Comparison of ENCODE assay signal across 3 cellular contexts in the genomic region with DNA sequence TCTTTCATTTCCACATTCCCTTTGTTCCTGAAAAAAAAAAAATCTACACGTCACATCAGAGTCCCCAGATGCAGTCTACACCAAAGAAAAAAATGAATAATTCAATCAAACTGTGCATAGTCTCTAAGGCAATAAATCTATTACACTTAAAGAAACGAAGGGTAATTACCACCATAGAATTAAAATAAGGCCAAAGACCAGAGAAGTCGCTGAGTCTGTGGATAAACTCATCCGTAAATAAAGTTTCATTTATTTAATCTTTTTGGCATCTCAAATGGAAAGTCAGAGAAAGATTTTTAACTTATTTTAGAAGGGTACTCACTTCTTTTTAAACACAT.
A peak's percentile ranks its signal among the peaks of the same experiment; 100 is the strongest.
TF ChIP-seq lines count a peak whose summit lies in the region.

No MANE protein-coding gene starts in this region.

TF ChIP-seq in SK-N-SH, 30 proteins besides CTCF, POLR2A, EP300 and RAD21:
- no peak for TF ChIP-seq RXRA (IDR thresholded peaks at IDR 0.05; ENCODE audit: borderline replicate concordance, low read depth)
- TF ChIP-seq, protein P1, sequence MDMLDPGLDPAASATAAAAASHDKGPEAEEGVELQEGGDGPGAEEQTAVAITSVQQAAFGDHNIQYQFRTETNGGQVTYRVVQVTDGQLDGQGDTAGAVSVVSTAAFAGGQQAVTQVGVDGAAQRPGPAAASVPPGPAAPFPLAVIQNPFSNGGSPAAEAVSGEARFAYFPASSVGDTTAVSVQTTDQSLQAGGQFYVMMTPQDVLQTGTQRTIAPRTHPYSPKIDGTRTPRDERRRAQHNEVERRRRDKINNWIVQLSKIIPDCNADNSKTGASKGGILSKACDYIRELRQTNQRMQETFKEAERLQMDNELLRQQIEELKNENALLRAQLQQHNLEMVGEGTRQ (IDR thresholded peaks at IDR 0.05; ENCODE audit: borderline replicate concordance, low read depth, low read length), result no peak
- no peak for TF ChIP-seq NFIC (IDR thresholded peaks at IDR 0.05; ENCODE audit: borderline replicate concordance)
- no peak for TF ChIP-seq ELF1 (IDR thresholded peaks at IDR 0.05)
- no peak for TF ChIP-seq FOSL2 (IDR thresholded peaks at IDR 0.05; ENCODE audit: borderline replicate concordance, low read depth)
- no peak for TF ChIP-seq FOXM1 (IDR thresholded peaks at IDR 0.05; ENCODE audit: low read depth)
- TF ChIP-seq NRF1 (IDR thresholded peaks at IDR 0.05; ENCODE audit: low read depth, low read length), result no peak
- peak; percentile 13; the same call in 1 of the 2 replicates for TF ChIP-seq MXI1 (IDR thresholded peaks at IDR 0.05; ENCODE audit: low read depth, low read length)
- TF ChIP-seq SIN3A (IDR thresholded peaks at IDR 0.05; ENCODE audit: borderline replicate concordance, low read depth, low read length), result no peak

TF ChIP-seq in SK-N-SH treated with all-trans-retinoic acid at 6 μM for 48 hours, 23 proteins besides CTCF, POLR2A, EP300 and RAD21:
- TF ChIP-seq OSR1 (CRISPR knock-in tag; IDR thresholded peaks at IDR 0.05) (no peak), GLIS3 (CRISPR knock-in tag; IDR thresholded peaks at IDR 0.05) (no peak), TOX (CRISPR knock-in tag; IDR thresholded peaks at IDR 0.05; ENCODE audit: borderline replicate concordance) (no peak)

TF ChIP-seq in H1, 55 proteins besides CTCF, POLR2A, EP300 and RAD21:
- TF ChIP-seq TEAD4 (IDR thresholded peaks at IDR 0.05; ENCODE audit: low read depth, low read length) (no peak), RNF2 (IDR thresholded peaks at IDR 0.05; ENCODE audit: borderline replicate concordance, low read depth, low read length, missing control alignments, poor library complexity, severe bottlenecking) (no peak), SIN3A (conservative IDR thresholded peaks at IDR 0.05 in 1 of 2, IDR thresholded peaks at IDR 0.05 in 1 of 2; ENCODE audit: low read depth in 1 of 2, low read length in 2 of 2) (no peak), GTF2F1 (IDR thresholded peaks at IDR 0.05; ENCODE audit: borderline replicate concordance, low read depth, low read length) (no peak), RXRA (IDR thresholded peaks at IDR 0.05; ENCODE audit: insufficient read depth, low read depth, low read length) (no peak), CREB1 (IDR thresholded peaks at IDR 0.05) (no peak), ASH2L (IDR thresholded peaks at IDR 0.05; ENCODE audit: low read length) (no peak), RFX5 (IDR thresholded peaks at IDR 0.05; ENCODE audit: borderline replicate concordance, low read depth, low read length) (no peak), SP4 (IDR thresholded peaks at IDR 0.05; ENCODE audit: low read length) (no peak), PHF8 (conservative IDR thresholded peaks at IDR 0.05; ENCODE audit: low read depth, low read length) (no peak)
- TF ChIP-seq, protein P2, sequence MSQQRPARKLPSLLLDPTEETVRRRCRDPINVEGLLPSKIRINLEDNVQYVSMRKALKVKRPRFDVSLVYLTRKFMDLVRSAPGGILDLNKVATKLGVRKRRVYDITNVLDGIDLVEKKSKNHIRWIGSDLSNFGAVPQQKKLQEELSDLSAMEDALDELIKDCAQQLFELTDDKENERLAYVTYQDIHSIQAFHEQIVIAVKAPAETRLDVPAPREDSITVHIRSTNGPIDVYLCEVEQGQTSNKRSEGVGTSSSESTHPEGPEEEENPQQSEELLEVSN (IDR thresholded peaks at IDR 0.05), result no peak
